ENCODE assay signal across 8 cellular contexts in genomic region chr14:91323671-91324605, GRCh38.
DNase-seq lines count a peak whose midpoint lies in the region; ATAC-seq and TF ChIP-seq lines count a peak whose summit lies in the region.

No MANE protein-coding gene starts in this region.

- no TSS peak for BruUV-seq in A673 (replicated peaks; lab: Mats Ljungman, UMichigan)

- intact Hi-C loops in A673 (cut with micrococcal nuclease; ENCODE audit: unreplicated experiment), result loop anchor here (1.0 to 5.0 kb wide), 2 partner anchors 94 to 588 kb away; no protein-coding TSS in a partner anchor

- H3K36me3 ChIP-seq in A673 (ENCODE audit: insufficient read depth, low read length, poor library complexity, severe bottlenecking), result peaks cover 4% of the 10 kb centered on the region

- POLR2A ChIA-PET in A673 (lab: Charles Lee; ENCODE audit: low non-redundant PET), result no interaction called here

- CTCF ChIA-PET in A673 (lab: Charles Lee), result interaction anchor here (0.6 to 1.9 kb wide), 12 partner anchors 11 to 411 kb away, joined by 3 to 19 read pairs (median 5); partner anchors contain the start of gene CCDC88C

- ATAC-seq in GM18511 (IDR thresholded peaks at IDR 0.05; ENCODE audit: unreplicated experiment) (peak; percentile 82), HG02981 (IDR thresholded peaks at IDR 0.05; ENCODE audit: unreplicated experiment) (peak; percentile 55)

- H3K27ac ChIP-seq in A673 (ENCODE audit: low read depth, low read length, poor library complexity, severe bottlenecking), result peak overlapping the region; percentile 60

- DNase-seq in A673 (ENCODE audit: low spot score), result peak; percentile 84
- peak; percentile 10 for DNase-seq in NCI-H2171 (lab: John Stamatoyannopoulos, UW)
- peak; percentile 93 for DNase-seq in activated CD4-positive, CD25-positive, alpha-beta regulatory T cell treated with anti-CD3 and anti-CD28 coated beads, Interleukin-2, amount 50 U/mL, for 16 hours (ENCODE audit: low read depth, low spot score)
- DNase-seq in cerebellar cortex (ENCODE audit: low spot score), result peak; percentile 92
- DNase-seq in left kidney (ENCODE audit: low read depth, low spot score), result peak; percentile 87
- DNase-seq in stimulated activated CD4-positive, alpha-beta T cell treated with anti-CD3 and anti-CD28 coated beads, Interleukin-2, amount 100 ng/mL, for 4 hours (ENCODE audit: low read depth), result peak; percentile 87

- no peaks in the 10 kb centered on the region for H3K9me3 ChIP-seq in A673 (ENCODE audit: low read depth, low read length, poor library complexity, severe bottlenecking)

- peak; percentile 98 for TF ChIP-seq CTCF in A673 (conservative IDR thresholded peaks at IDR 0.05; ENCODE audit: low read depth, low read length)

- no peaks in the 10 kb centered on the region for H3K27me3 ChIP-seq in A673 (replicated peaks; ENCODE audit: insufficient read depth, low read depth, low read length, poor library complexity)

- peak overlapping the region; percentile 28 for H3K4me3 ChIP-seq in A673 (ENCODE audit: low read depth, low read length, poor library complexity, severe bottlenecking)

- H3K4me1 ChIP-seq in A673 (ENCODE audit: insufficient read depth, low read length, poor library complexity, severe bottlenecking), result peaks cover 15% of the 10 kb centered on the region

Comparison
In these comparisons a context has a peak if more than half of its experiments do, and no peak if none do; other contexts are left out.
1. Peak in every context shown above with its lines: DNase-seq, ATAC-seq, H3K4me3 ChIP-seq and H3K27ac ChIP-seq.
2. DNase-seq: peak in every context shown above with its lines; median percentile 93 in activated CD4-positive, CD25-positive, alpha-beta regulatory T cell treated with anti-CD3 and anti-CD28 coated beads, Interleukin-2, amount 50 U/mL, for 16 hours; 92 in cerebellar cortex; 87 in left kidney; 87 in stimulated activated CD4-positive, alpha-beta T cell treated with anti-CD3 and anti-CD28 coated beads, Interleukin-2, amount 100 ng/mL, for 4 hours; 84 in A673; 10 in NCI-H2171.